17 cellular contexts compared by ENCODE assay signal in genomic region chr11:27910186-27910941, GRCh38.
A peak's percentile ranks its signal among the peaks of the same experiment; 100 is the strongest.
DNase-seq lines count a peak whose midpoint lies in the region; ATAC-seq, FAIRE-seq and TF ChIP-seq lines count a peak whose summit lies in the region.
"Had no signal": no experiment of that assay in that cellular context is flagged by ENCODE, and none has a peak within 500 bp of the region (broad histone marks: within the 10 kb centered on the region; RNA-seq: fewer than 3 reads in every experiment).

No MANE protein-coding gene starts in this region.

- no peaks in the 10 kb centered on the region for H3K79me2 ChIP-seq in PC-3 (ENCODE audit: low read length)
- H3K79me2 ChIP-seq in mesendoderm (ENCODE audit: control insufficient read depth, insufficient read depth, low read length), result no peaks in the 10 kb centered on the region

- H3K4me3 ChIP-seq in PC-3 (ENCODE audit: low read length) (peak overlapping the region; percentile 49), bronchial epithelial cell (ENCODE audit: low read depth, low read length) (no peak overlapping the region), mesendoderm (ENCODE audit: low read length) (no peak overlapping the region)
- H3K4me3 ChIP-seq: prostate gland had no signal

- no peaks in the 10 kb centered on the region for H3K27me3 Mint-ChIP-seq in activated naive CD4-positive, alpha-beta T cell treated with anti-CD3 and anti-CD28 coated beads, Interleukin-2, amount 10 ng/mL, durations not matched to agents 7 days and 5 days
- H3K27me3 Mint-ChIP-seq in activated T-helper 1 cell treated with anti-CD3 and anti-CD28 coated beads, Interleukin-12 subunit alpha, Interleukin-12 subunit beta, Interleukin-2, Interleukin-4 antibody, amounts not matched to agents 30 ng/mL and 10 ng/mL and 1 ng/mL, durations not matched to agents 14 hours and 24 hours and 36 hours (ENCODE audit: insufficient read depth), result no peaks in the 10 kb centered on the region
- H3K27me3 Mint-ChIP-seq: activated CD4-positive, alpha-beta memory T cell treated with anti-CD3 and anti-CD28 coated beads for 36 hours; dendritic cell treated with granulocyte-macrophage colony-stimulating factor and Interleukin-4, amounts not matched to agents 40 ng/mL and 50 ng/mL, for 4 days had no signal

- H3K4me3 Mint-ChIP-seq in activated naive CD4-positive, alpha-beta T cell treated with anti-CD3 and anti-CD28 coated beads, Interleukin-2, amount 10 ng/mL, durations not matched to agents 7 days and 5 days, result no peak overlapping the region
- no peak overlapping the region for H3K4me3 Mint-ChIP-seq in activated T-helper 1 cell treated with anti-CD3 and anti-CD28 coated beads, Interleukin-12 subunit alpha, Interleukin-12 subunit beta, Interleukin-2, Interleukin-4 antibody, amounts not matched to agents 30 ng/mL and 10 ng/mL and 1 ng/mL, durations not matched to agents 14 hours and 24 hours and 36 hours
- H3K4me3 Mint-ChIP-seq: activated CD4-positive, alpha-beta memory T cell treated with anti-CD3 and anti-CD28 coated beads for 36 hours; B cell; dendritic cell treated with granulocyte-macrophage colony-stimulating factor and Interleukin-4, amounts not matched to agents 40 ng/mL and 50 ng/mL, for 4 days; natural killer cell had no signal

- no peak overlapping the region for H3K18ac ChIP-seq in mesendoderm (ENCODE audit: low read length)

- H4K5ac ChIP-seq in mesendoderm (ENCODE audit: low read length), result no peak overlapping the region

- FAIRE-seq in bronchial epithelial cell (lab: Jason Lieb, UNC), result no peak
- FAIRE-seq: D721Med had no signal

- BruUV-seq in PC-3 (replicated peaks; lab: Mats Ljungman, UMichigan), result no TSS peak

- no peaks in the 10 kb centered on the region for H3K9me3 ChIP-seq in PC-3 (ENCODE audit: low read length)
- H3K9me3 ChIP-seq: prostate gland had no signal

- no peak overlapping the region for H2AK5ac ChIP-seq in mesendoderm (ENCODE audit: low read length)

- H3K56ac ChIP-seq in mesendoderm (ENCODE audit: low read length), result no peak overlapping the region

- H3K9ac ChIP-seq in PC-3 (ENCODE audit: low read length), result no peak overlapping the region
- no peak overlapping the region for H3K9ac ChIP-seq in mesendoderm (ENCODE audit: low read length)

- H3K79me1 ChIP-seq in mesendoderm (ENCODE audit: low read length), result no peaks in the 10 kb centered on the region

- no peak overlapping the region for H3K27ac Mint-ChIP-seq in activated naive CD4-positive, alpha-beta T cell treated with anti-CD3 and anti-CD28 coated beads, Interleukin-2, amount 10 ng/mL, durations not matched to agents 7 days and 5 days
- no peak overlapping the region for H3K27ac Mint-ChIP-seq in activated T-helper 1 cell treated with anti-CD3 and anti-CD28 coated beads, Interleukin-12 subunit alpha, Interleukin-12 subunit beta, Interleukin-2, Interleukin-4 antibody, amounts not matched to agents 30 ng/mL and 10 ng/mL and 1 ng/mL, durations not matched to agents 14 hours and 24 hours and 36 hours
- H3K27ac Mint-ChIP-seq: activated CD4-positive, alpha-beta memory T cell treated with anti-CD3 and anti-CD28 coated beads for 36 hours; B cell; dendritic cell treated with granulocyte-macrophage colony-stimulating factor and Interleukin-4, amounts not matched to agents 40 ng/mL and 50 ng/mL, for 4 days; natural killer cell had no signal

- no peaks in the 10 kb centered on the region for H3K9me3 Mint-ChIP-seq in activated naive CD4-positive, alpha-beta T cell treated with anti-CD3 and anti-CD28 coated beads, Interleukin-2, amount 10 ng/mL, durations not matched to agents 7 days and 5 days
- no peaks in the 10 kb centered on the region for H3K9me3 Mint-ChIP-seq in activated T-helper 1 cell treated with anti-CD3 and anti-CD28 coated beads, Interleukin-12 subunit alpha, Interleukin-12 subunit beta, Interleukin-2, Interleukin-4 antibody, amounts not matched to agents 30 ng/mL and 10 ng/mL and 1 ng/mL, durations not matched to agents 14 hours and 24 hours and 36 hours
- H3K9me3 Mint-ChIP-seq: activated CD4-positive, alpha-beta memory T cell treated with anti-CD3 and anti-CD28 coated beads for 36 hours; dendritic cell treated with granulocyte-macrophage colony-stimulating factor and Interleukin-4, amounts not matched to agents 40 ng/mL and 50 ng/mL, for 4 days had no signal

- POLR2A ChIA-PET in PC-3 (lab: Charles Lee; ENCODE audit: unreplicated experiment), result no interaction called here

- peak; percentile 85 for DNase-seq in EH (ENCODE audit: low read depth)
- DNase-seq in PC-3, result peak; percentile 85
- DNase-seq in bronchial epithelial cell (ENCODE audit: low read depth), result peak; percentile 89
- peak; percentile 78 for DNase-seq in mesendoderm
- DNase-seq in activated naive CD4-positive, alpha-beta T cell treated with anti-CD3 and anti-CD28 coated beads, Interleukin-2, amount 10 ng/mL, durations not matched to agents 7 days and 5 days, result no peak
- no peak for DNase-seq in stimulated activated CD4-positive, alpha-beta T cell treated with anti-CD3 and anti-CD28 coated beads, Interleukin-4, amount 100 ng/mL, for 24 hours
- DNase-seq in NCI-H1436 (lab: John Stamatoyannopoulos, UW), result no peak
- DNase-seq in activated T-helper 1 cell treated with anti-CD3 and anti-CD28 coated beads, Interleukin-12 subunit alpha, Interleukin-12 subunit beta, Interleukin-2, Interleukin-4 antibody, amounts not matched to agents 30 ng/mL and 10 ng/mL and 1 ng/mL, durations not matched to agents 14 hours and 24 hours and 36 hours (ENCODE audit: low spot score), result no peak
- DNase-seq: activated CD4-positive, alpha-beta memory T cell treated with anti-CD3 and anti-CD28 coated beads for 36 hours; anterior cingulate cortex; natural killer cell; NCI-H1694; NCI-H510A had no signal

- H3K23ac ChIP-seq in mesendoderm (ENCODE audit: low read length), result no peak overlapping the region

- no peak overlapping the region for H3K4ac ChIP-seq in mesendoderm (ENCODE audit: low read depth, low read length)

- intact Hi-C loops in PC-3 (cut with micrococcal nuclease), result no loop called here
- intact Hi-C loops in activated T-helper 1 cell treated with anti-CD3 and anti-CD28 coated beads, Interleukin-12 subunit alpha, Interleukin-12 subunit beta, Interleukin-2, Interleukin-4 antibody, amounts not matched to agents 30 ng/mL and 10 ng/mL and 1 ng/mL, durations not matched to agents 14 hours and 24 hours and 36 hours (cut with micrococcal nuclease), result no loop called here

- no peak overlapping the region for H4K8ac ChIP-seq in mesendoderm (ENCODE audit: low read depth, low read length)

- no peak overlapping the region for H2BK5ac ChIP-seq in mesendoderm (ENCODE audit: low read length)

- H3K36me3 Mint-ChIP-seq in activated naive CD4-positive, alpha-beta T cell treated with anti-CD3 and anti-CD28 coated beads, Interleukin-2, amount 10 ng/mL, durations not matched to agents 7 days and 5 days, result no peaks in the 10 kb centered on the region
- H3K36me3 Mint-ChIP-seq in activated T-helper 1 cell treated with anti-CD3 and anti-CD28 coated beads, Interleukin-12 subunit alpha, Interleukin-12 subunit beta, Interleukin-2, Interleukin-4 antibody, amounts not matched to agents 30 ng/mL and 10 ng/mL and 1 ng/mL, durations not matched to agents 14 hours and 24 hours and 36 hours (ENCODE audit: low read depth), result no peaks in the 10 kb centered on the region
- H3K36me3 Mint-ChIP-seq: activated CD4-positive, alpha-beta memory T cell treated with anti-CD3 and anti-CD28 coated beads for 36 hours; natural killer cell had no signal

- ATAC-seq in PC-3, result peak; percentile 79
- ATAC-seq: natural killer cell had no signal

- H3K4me1 Mint-ChIP-seq in activated naive CD4-positive, alpha-beta T cell treated with anti-CD3 and anti-CD28 coated beads, Interleukin-2, amount 10 ng/mL, durations not matched to agents 7 days and 5 days, result no peaks in the 10 kb centered on the region
- no peaks in the 10 kb centered on the region for H3K4me1 Mint-ChIP-seq in activated T-helper 1 cell treated with anti-CD3 and anti-CD28 coated beads, Interleukin-12 subunit alpha, Interleukin-12 subunit beta, Interleukin-2, Interleukin-4 antibody, amounts not matched to agents 30 ng/mL and 10 ng/mL and 1 ng/mL, durations not matched to agents 14 hours and 24 hours and 36 hours (ENCODE audit: low read depth)
- H3K4me1 Mint-ChIP-seq: B cell, natural killer cell had no signal

- H3F3A ChIP-seq in PC-3 (ENCODE audit: low read length, unreplicated experiment), result no peaks in the 10 kb centered on the region

- CTCF ChIA-PET in PC-3 (lab: Charles Lee), result no interaction called here
- CTCF ChIA-PET in activated naive CD4-positive, alpha-beta T cell treated with anti-CD3 and anti-CD28 coated beads, Interleukin-2, amount 10 ng/mL, durations not matched to agents 7 days and 5 days (lab: Charles Lee), result interaction anchor here (0.6 kb wide), 1 partner anchor 8 kb away, joined by 3 read pairs; no protein-coding TSS in a partner anchor

- H3K9me2 ChIP-seq in PC-3 (replicated peaks; ENCODE audit: low read length), result no peaks in the 10 kb centered on the region

- H3K27ac ChIP-seq in PC-3 (ENCODE audit: low read length) (peak overlapping the region; percentile 37), mesendoderm (ENCODE audit: low read depth, low read length) (no peak overlapping the region)
- H3K27ac ChIP-seq: prostate gland had no signal

- H3K36me3 ChIP-seq in PC-3 (ENCODE audit: low read depth, low read length) (no peaks in the 10 kb centered on the region), bronchial epithelial cell (ENCODE audit: control insufficient read depth, insufficient read depth, low read length) (no peaks in the 10 kb centered on the region), mesendoderm (ENCODE audit: control insufficient read depth, insufficient read depth, low read length) (no peaks in the 10 kb centered on the region)
- H3K36me3 ChIP-seq: prostate gland had no signal

- H3K27me3 ChIP-seq in PC-3 (ENCODE audit: low read length) (no peaks in the 10 kb centered on the region), bronchial epithelial cell (ENCODE audit: control insufficient read depth, insufficient read depth, low read length) (no peaks in the 10 kb centered on the region), mesendoderm (ENCODE audit: insufficient read depth, low read length, poor library complexity) (no peaks in the 10 kb centered on the region)

- H2BK120ac ChIP-seq in mesendoderm (ENCODE audit: low read depth, low read length), result no peak overlapping the region

- H2BK15ac ChIP-seq in mesendoderm (replicated peaks; ENCODE audit: low read depth), result no peak overlapping the region

- no CpG with 5 or more reads among the region's 5 CpGs for WGBS in mesendoderm (ENCODE audit: extremely low coverage, insufficient coverage, low lambda C conversion rate)

- no peaks in the 10 kb centered on the region for H4K20me1 ChIP-seq in PC-3 (ENCODE audit: low read length)

- H3K4me2 ChIP-seq in PC-3 (ENCODE audit: low read length) (peak overlapping the region; percentile 77), mesendoderm (ENCODE audit: low read length) (no peak overlapping the region)

- TF ChIP-seq CTCF in PC-3 (conservative IDR thresholded peaks at IDR 0.05; ENCODE audit: low read depth, low read length), result no peak
- TF ChIP-seq CTCF in bronchial epithelial cell (IDR thresholded peaks at IDR 0.05; ENCODE audit: insufficient read depth, low read length, severe bottlenecking), result no peak

- no peak overlapping the region for H2AFZ ChIP-seq in PC-3 (ENCODE audit: low read length)

- H3K4me1 ChIP-seq in PC-3 (ENCODE audit: insufficient read depth, low read length), result peaks cover 46% of the 10 kb centered on the region
- no peaks in the 10 kb centered on the region for H3K4me1 ChIP-seq in mesendoderm (ENCODE audit: control insufficient read depth, low read depth, low read length)
- H3K4me1 ChIP-seq: prostate gland had no signal

Comparison
In these comparisons a context has a peak if more than half of its experiments do, and no peak if none do; other contexts are left out.
1. DNase-seq: peak in EH (single experiment), PC-3 (single experiment), bronchial epithelial cell (single experiment) and mesendoderm (single experiment); none in activated naive CD4-positive, alpha-beta T cell treated with anti-CD3 and anti-CD28 coated beads, Interleukin-2, amount 10 ng/mL, durations not matched to agents 7 days and 5 days (single experiment), stimulated activated CD4-positive, alpha-beta T cell treated with anti-CD3 and anti-CD28 coated beads, Interleukin-4, amount 100 ng/mL, for 24 hours (single experiment), NCI-H1436 (single experiment) and activated T-helper 1 cell treated with anti-CD3 and anti-CD28 coated beads, Interleukin-12 subunit alpha, Interleukin-12 subunit beta, Interleukin-2, Interleukin-4 antibody, amounts not matched to agents 30 ng/mL and 10 ng/mL and 1 ng/mL, durations not matched to agents 14 hours and 24 hours and 36 hours (single experiment).